In genomic region chr3:98029083-98029482, GRCh38 we compare ENCODE assay signal across 1 cellular context.
TF ChIP-seq lines count a peak whose summit lies in the region.

No MANE protein-coding gene starts in this region.

TF ChIP-seq in GM23338, 12 proteins besides CTCF, POLR2A, EP300 and RAD21:
- TF ChIP-seq POLR2AphosphoS5 (IDR thresholded peaks at IDR 0.05; ENCODE audit: low read depth) (no peak), CREB1 (CRISPR knock-in tag; IDR thresholded peaks at IDR 0.05; ENCODE audit: low read depth) (no peak), EZH2phosphoT487 (IDR thresholded peaks at IDR 0.05; ENCODE audit: unreplicated experiment) (no peak), REST (IDR thresholded peaks at IDR 0.05; ENCODE audit: unreplicated experiment) (no peak), JUNB (IDR thresholded peaks at IDR 0.05; ENCODE audit: unreplicated experiment) (no peak), ZNF114 (CRISPR knock-in tag; IDR thresholded peaks at IDR 0.05) (no peak), EZH2 (IDR thresholded peaks at IDR 0.05; ENCODE audit: low read depth, unreplicated experiment) (no peak), ZNF331 (CRISPR knock-in tag; IDR thresholded peaks at IDR 0.05; ENCODE audit: low read depth) (no peak), ETS1 (IDR thresholded peaks at IDR 0.05) (no peak)
TF ChIP-seq in GM23338: peak in this region for 0.
